17 cellular contexts compared by ENCODE assay signal in genomic region chr12:45895961-45896360, GRCh38.
DNase-seq lines count a peak whose midpoint lies in the region; ATAC-seq, FAIRE-seq and TF ChIP-seq lines count a peak whose summit lies in the region.
"Had no signal": no experiment of that assay in that cellular context is flagged by ENCODE, and none has a peak within 500 bp of the region (broad histone marks: within the 10 kb centered on the region; RNA-seq: fewer than 3 reads in every experiment).

No MANE protein-coding gene starts in this region.

- H3K9me3 ChIP-seq in HepG2 (ENCODE audit: low read length): no peaks in the 10 kb centered on the region
- no peaks in the 10 kb centered on the region for H3K9me3 ChIP-seq in right lobe of liver
- H3K9me3 ChIP-seq: BLaER1 had no signal

- H3K4me3 ChIP-seq in HepG2 (replicated peaks in 1 of 3; ENCODE audit: insufficient read depth in 1 of 3, low read depth in 2 of 3, low read length in 3 of 3) (no peak overlapping the region), right lobe of liver (no peak overlapping the region), bronchial epithelial cell (ENCODE audit: low read depth, low read length) (no peak overlapping the region), mesendoderm (ENCODE audit: low read length) (no peak overlapping the region)
- H3K4me3 ChIP-seq: BLaER1, GM23248 had no signal

- POLR2A ChIA-PET in HepG2 (lab: Yijun Ruan, JAX): no interaction called here

- H3K27me3 ChIP-seq in HepG2 (ENCODE audit: control insufficient read depth in 1 of 2, insufficient read depth in 2 of 2, low read length in 2 of 2) (no peaks in the 10 kb centered on the region), right lobe of liver (no peaks in the 10 kb centered on the region), bronchial epithelial cell (ENCODE audit: control insufficient read depth, insufficient read depth, low read length) (no peaks in the 10 kb centered on the region), mesendoderm (ENCODE audit: insufficient read depth, low read length, poor library complexity) (no peaks in the 10 kb centered on the region)
- H3K27me3 ChIP-seq: BLaER1 had no signal

- TF ChIP-seq POLR2A in HepG2 (IDR thresholded peaks at IDR 0.05; ENCODE audit: insufficient read depth in 1 of 2, low read depth in 2 of 2, low read length in 2 of 2): no peak
- no peak for TF ChIP-seq POLR2A in right lobe of liver (IDR thresholded peaks at IDR 0.05)

- CTCF ChIA-PET in HepG2 (lab: Yijun Ruan, JAX; ENCODE audit: low intra/inter-chr PET ratio, low total read pairs): no interaction called here

- no peak overlapping the region for H3K18ac ChIP-seq in mesendoderm (ENCODE audit: low read length)

- in situ Hi-C loops in HepG2 (cut with HindIII; ENCODE audit: extremely low pct_ligation_motif_present, low pct_unique_long_range_greater_than_20kb) (loop anchor here (25.0 kb wide), 1 partner anchor 359 kb away; no protein-coding TSS in a partner anchor), KBM-7 (cut with MboI; ENCODE audit: low pct_unique_long_range_greater_than_20kb, low sequenced_read_pairs) (no loop called here)

- FAIRE-seq in HepG2 (lab: Jason Lieb, UNC): no peak
- peak; percentile 60 for FAIRE-seq in bronchial epithelial cell (lab: Jason Lieb, UNC)
- no peak for FAIRE-seq in GM19239 (lab: Jason Lieb, UNC)
- FAIRE-seq: GM12892 had no signal

- TF ChIP-seq RAD21 in HepG2 (CRISPR knock-in tag; IDR thresholded peaks at IDR 0.05): no peak

- H3K4me1 ChIP-seq in HepG2 (ENCODE audit: insufficient read depth, low read length) (no peaks in the 10 kb centered on the region), right lobe of liver (no peaks in the 10 kb centered on the region), mesendoderm (ENCODE audit: control insufficient read depth, low read depth, low read length) (peaks cover 2% of the 10 kb centered on the region)
- H3K4me1 ChIP-seq: BLaER1 had no signal

- no peak overlapping the region for H4K5ac ChIP-seq in mesendoderm (ENCODE audit: low read length)

- H3K23ac ChIP-seq in mesendoderm (ENCODE audit: low read length): no peak overlapping the region

- no peaks in the 10 kb centered on the region for H4K20me1 ChIP-seq in HepG2 (ENCODE audit: insufficient read depth, low read length)
- H4K20me1 ChIP-seq: BLaER1 had no signal

- ATAC-seq in HepG2 (no peak), right lobe of liver (no peak), GM21529 (IDR thresholded peaks at IDR 0.05; ENCODE audit: unreplicated experiment) (no peak)

- H3K79me2 ChIP-seq in HepG2 (ENCODE audit: insufficient read depth, low read length): no peaks in the 10 kb centered on the region
- no peaks in the 10 kb centered on the region for H3K79me2 ChIP-seq in mesendoderm (ENCODE audit: control insufficient read depth, insufficient read depth, low read length)

- H3K9ac ChIP-seq in HepG2 (ENCODE audit: insufficient read depth, low read depth, low read length) (no peak overlapping the region), mesendoderm (ENCODE audit: low read length) (no peak overlapping the region)
- H3K9ac ChIP-seq: BLaER1, GM23248 had no signal

- no peak overlapping the region for H3K4me2 ChIP-seq in HepG2 (ENCODE audit: low read depth, low read length)
- H3K4me2 ChIP-seq in mesendoderm (ENCODE audit: low read length): no peak overlapping the region
- H3K4me2 ChIP-seq: BLaER1 had no signal

- H3K27ac ChIP-seq in HepG2 (ENCODE audit: extremely low read length, insufficient read depth, low read length) (no peak overlapping the region), right lobe of liver (no peak overlapping the region), mesendoderm (ENCODE audit: low read depth, low read length) (peak overlapping the region; percentile 20)
- H3K27ac ChIP-seq: BLaER1, GM23248 had no signal

- no peak overlapping the region for H2AK5ac ChIP-seq in mesendoderm (ENCODE audit: low read length)

- H3K79me1 ChIP-seq in mesendoderm (ENCODE audit: low read length): no peaks in the 10 kb centered on the region

- H2BK120ac ChIP-seq in mesendoderm (ENCODE audit: low read depth, low read length): no peak overlapping the region

- no peak overlapping the region for H2BK5ac ChIP-seq in mesendoderm (ENCODE audit: low read length)

- no peak overlapping the region for H2AFZ ChIP-seq in HepG2 (ENCODE audit: low read length)
- H2AFZ ChIP-seq: GM23248 had no signal

- TF ChIP-seq EP300 in HepG2 (IDR thresholded peaks at IDR 0.05; ENCODE audit: low read depth in 2 of 2, low read length in 2 of 2) (no peak), HepG2 (CRISPR knock-in tag; IDR thresholded peaks at IDR 0.05; ENCODE audit: borderline replicate concordance) (no peak)

- intact Hi-C loops in HepG2 (cut with micrococcal nuclease; ENCODE audit: unreplicated experiment): no loop called here
- intact Hi-C loops in right lobe of liver (cut with DNase I): no loop called here

- H3K4ac ChIP-seq in mesendoderm (ENCODE audit: low read depth, low read length): no peak overlapping the region

- H3K36me3 ChIP-seq in HepG2 (replicated peaks in 1 of 2; ENCODE audit: control insufficient read depth in 1 of 2, insufficient read depth in 2 of 2, low read length in 2 of 2) (peaks cover 9 to 44% of the 10 kb centered on the region in 2 experiments), right lobe of liver (peaks cover 0 to 26% (median 10%) of the 10 kb centered on the region in 4 donors), bronchial epithelial cell (ENCODE audit: control insufficient read depth, insufficient read depth, low read length) (peaks cover 8% of the 10 kb centered on the region), mesendoderm (ENCODE audit: control insufficient read depth, insufficient read depth, low read length) (peaks cover 4% of the 10 kb centered on the region)

- DNase-seq in HepG2 (ENCODE audit: low spot score) (no peak), right lobe of liver (no peak), bronchial epithelial cell (ENCODE audit: low read depth) (no peak), mesendoderm (no peak), GM19239 (ENCODE audit: insufficient read length, low spot score) (no peak), KBM-7 (no peak), NCI-H146 treated with DMSO at 0.1 percent for 48 hours (lab: John Stamatoyannopoulos, UW; ENCODE audit: unreplicated experiment) (no peak)
- DNase-seq: 8988T; CD4-positive, alpha-beta memory T cell; DMS153; DMS79; GDM1; GM23248; H7 had no signal

- WGBS in HepG2 (ENCODE audit: low lambda C conversion rate): 100% methylated on average over 4 of the region's 4 CpGs
- 82% methylated on average over 3 of the region's 4 CpGs for WGBS in right lobe of liver (ENCODE audit: insufficient coverage, low coverage, low lambda C conversion rate, missing lambda C conversion rate)
- WGBS in mesendoderm (ENCODE audit: extremely low coverage, insufficient coverage, low lambda C conversion rate): no CpG with 5 or more reads among the region's 4 CpGs

- no peak overlapping the region for H2BK15ac ChIP-seq in mesendoderm (replicated peaks; ENCODE audit: low read depth)

- H3K56ac ChIP-seq in mesendoderm (ENCODE audit: low read length): no peak overlapping the region

- BruUV-seq in HepG2 (replicated peaks; lab: Mats Ljungman, UMichigan): no TSS peak

- no peak overlapping the region for H4K8ac ChIP-seq in mesendoderm (ENCODE audit: low read depth, low read length)

- TF ChIP-seq CTCF in HepG2 (CRISPR knock-in tag; IDR thresholded peaks at IDR 0.05) (no peak), right lobe of liver (IDR thresholded peaks at IDR 0.05) (no peak), bronchial epithelial cell (IDR thresholded peaks at IDR 0.05; ENCODE audit: insufficient read depth, low read length, severe bottlenecking) (no peak)

TF ChIP-seq in HepG2, 621 proteins besides CTCF, POLR2A, EP300 and RAD21:
- no peak for TF ChIP-seq TMF1 (CRISPR knock-in tag; IDR thresholded peaks at IDR 0.05; ENCODE audit: low read depth)
- TF ChIP-seq ZKSCAN8 (CRISPR knock-in tag; IDR thresholded peaks at IDR 0.05; ENCODE audit: borderline replicate concordance): no peak
- TF ChIP-seq ELF4 (CRISPR knock-in tag; IDR thresholded peaks at IDR 0.05; ENCODE audit: borderline replicate concordance): no peak
- TF ChIP-seq PTBP1 (IDR thresholded peaks at IDR 0.05; ENCODE audit: low read depth, low read length, poor library complexity, severe bottlenecking): no peak
- TF ChIP-seq ATF1 (CRISPR knock-in tag; IDR thresholded peaks at IDR 0.05): no peak
- peak; percentile 39 for TF ChIP-seq RBM22 (optimal IDR thresholded peaks at IDR 0.05; ENCODE audit: low read length)
